Comparison of ENCODE assay signal across 1 cellular context in the genomic region with DNA sequence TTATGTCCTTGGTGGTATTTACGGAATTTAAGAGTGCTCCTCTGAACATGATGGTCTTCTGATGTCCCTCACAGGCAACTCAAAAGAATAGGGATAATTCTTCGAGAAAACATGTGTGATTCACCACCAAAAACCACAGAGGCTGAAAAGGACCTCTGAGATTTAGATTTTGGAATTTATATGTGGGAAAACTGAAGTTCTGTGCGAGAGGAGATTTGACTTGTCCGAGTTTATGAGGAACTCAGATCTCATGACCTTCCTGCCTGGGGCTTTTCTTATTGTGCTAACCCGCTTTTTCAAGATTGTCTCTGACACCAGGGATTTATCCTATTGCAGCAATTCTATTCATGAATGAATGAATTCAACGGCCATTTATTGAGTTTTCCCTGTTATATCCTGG.
TF ChIP-seq lines count a peak whose summit lies in the region.

No MANE protein-coding gene starts in this region.

TF ChIP-seq in WTC11, 78 proteins besides CTCF, POLR2A, EP300 and RAD21 (continued from another document):
- TF ChIP-seq, protein P1, sequence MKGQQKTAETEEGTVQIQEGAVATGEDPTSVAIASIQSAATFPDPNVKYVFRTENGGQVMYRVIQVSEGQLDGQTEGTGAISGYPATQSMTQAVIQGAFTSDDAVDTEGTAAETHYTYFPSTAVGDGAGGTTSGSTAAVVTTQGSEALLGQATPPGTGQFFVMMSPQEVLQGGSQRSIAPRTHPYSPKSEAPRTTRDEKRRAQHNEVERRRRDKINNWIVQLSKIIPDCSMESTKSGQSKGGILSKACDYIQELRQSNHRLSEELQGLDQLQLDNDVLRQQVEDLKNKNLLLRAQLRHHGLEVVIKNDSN (CRISPR knock-in tag; IDR thresholded peaks at IDR 0.05): no peak
- TF ChIP-seq SP1 (CRISPR knock-in tag; conservative IDR thresholded peaks at IDR 0.05): no peak
- TF ChIP-seq NR1H2 (CRISPR knock-in tag; IDR thresholded peaks at IDR 0.05): no peak
- TF ChIP-seq NR2C2 (CRISPR knock-in tag; IDR thresholded peaks at IDR 0.05): no peak
- no peak for TF ChIP-seq GABPB1 (CRISPR knock-in tag; IDR thresholded peaks at IDR 0.05)
- TF ChIP-seq, protein P2, sequence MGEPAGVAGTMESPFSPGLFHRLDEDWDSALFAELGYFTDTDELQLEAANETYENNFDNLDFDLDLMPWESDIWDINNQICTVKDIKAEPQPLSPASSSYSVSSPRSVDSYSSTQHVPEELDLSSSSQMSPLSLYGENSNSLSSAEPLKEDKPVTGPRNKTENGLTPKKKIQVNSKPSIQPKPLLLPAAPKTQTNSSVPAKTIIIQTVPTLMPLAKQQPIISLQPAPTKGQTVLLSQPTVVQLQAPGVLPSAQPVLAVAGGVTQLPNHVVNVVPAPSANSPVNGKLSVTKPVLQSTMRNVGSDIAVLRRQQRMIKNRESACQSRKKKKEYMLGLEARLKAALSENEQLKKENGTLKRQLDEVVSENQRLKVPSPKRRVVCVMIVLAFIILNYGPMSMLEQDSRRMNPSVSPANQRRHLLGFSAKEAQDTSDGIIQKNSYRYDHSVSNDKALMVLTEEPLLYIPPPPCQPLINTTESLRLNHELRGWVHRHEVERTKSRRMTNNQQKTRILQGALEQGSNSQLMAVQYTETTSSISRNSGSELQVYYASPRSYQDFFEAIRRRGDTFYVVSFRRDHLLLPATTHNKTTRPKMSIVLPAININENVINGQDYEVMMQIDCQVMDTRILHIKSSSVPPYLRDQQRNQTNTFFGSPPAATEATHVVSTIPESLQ (CRISPR knock-in tag; IDR thresholded peaks at IDR 0.05): no peak
- TF ChIP-seq, protein P3, sequence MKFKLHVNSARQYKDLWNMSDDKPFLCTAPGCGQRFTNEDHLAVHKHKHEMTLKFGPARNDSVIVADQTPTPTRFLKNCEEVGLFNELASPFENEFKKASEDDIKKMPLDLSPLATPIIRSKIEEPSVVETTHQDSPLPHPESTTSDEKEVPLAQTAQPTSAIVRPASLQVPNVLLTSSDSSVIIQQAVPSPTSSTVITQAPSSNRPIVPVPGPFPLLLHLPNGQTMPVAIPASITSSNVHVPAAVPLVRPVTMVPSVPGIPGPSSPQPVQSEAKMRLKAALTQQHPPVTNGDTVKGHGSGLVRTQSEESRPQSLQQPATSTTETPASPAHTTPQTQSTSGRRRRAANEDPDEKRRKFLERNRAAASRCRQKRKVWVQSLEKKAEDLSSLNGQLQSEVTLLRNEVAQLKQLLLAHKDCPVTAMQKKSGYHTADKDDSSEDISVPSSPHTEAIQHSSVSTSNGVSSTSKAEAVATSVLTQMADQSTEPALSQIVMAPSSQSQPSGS (CRISPR knock-in tag; IDR thresholded peaks at IDR 0.05; ENCODE audit: borderline replicate concordance, low read depth): no peak
- TF ChIP-seq, protein P4, sequence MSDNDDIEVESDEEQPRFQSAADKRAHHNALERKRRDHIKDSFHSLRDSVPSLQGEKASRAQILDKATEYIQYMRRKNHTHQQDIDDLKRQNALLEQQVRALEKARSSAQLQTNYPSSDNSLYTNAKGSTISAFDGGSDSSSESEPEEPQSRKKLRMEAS (CRISPR knock-in tag; IDR thresholded peaks at IDR 0.05): no peak
TF ChIP-seq in WTC11: peak in this region for 0.
